Comparison of ENCODE assay signal across 19 cellular contexts in the genomic region with DNA sequence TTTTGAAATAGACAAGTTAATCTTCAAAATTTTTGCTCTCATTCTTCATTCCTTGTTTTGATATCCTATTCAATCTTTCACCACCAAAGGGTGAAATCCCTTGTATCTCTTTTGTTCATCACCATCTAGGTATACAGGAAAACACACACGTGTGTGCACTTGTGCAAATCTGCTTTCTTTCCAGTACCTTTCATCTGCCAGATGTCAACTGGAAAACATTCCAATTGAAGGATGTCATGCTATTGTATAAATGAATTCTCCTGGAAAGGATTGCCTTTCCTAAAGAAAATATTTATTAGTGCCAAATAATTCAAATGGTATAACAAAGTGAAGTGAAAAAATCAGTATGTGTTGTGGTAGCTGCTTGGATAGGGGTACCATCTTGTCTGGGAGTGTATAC.
"Had no signal": no experiment of that assay in that cellular context is flagged by ENCODE, and none has a peak within 500 bp of the region (broad histone marks: within the 10 kb centered on the region; RNA-seq: fewer than 3 reads in every experiment).

No MANE protein-coding gene starts in this region.

- H3K27me3 Mint-ChIP-seq: central memory CD8-positive, alpha-beta T cell had no signal

- H3K4me3 ChIP-seq: coronary artery, heart right ventricle, upper lobe of right lung had no signal

- H3K27me3 ChIP-seq: heart right ventricle, upper lobe of right lung had no signal

- H3K27ac ChIP-seq: coronary artery, heart right ventricle, upper lobe of right lung, VCaP had no signal

- H3K9me3 ChIP-seq: upper lobe of right lung had no signal

- H3K4me3 Mint-ChIP-seq: brain; central memory CD8-positive, alpha-beta T cell; nephron progenitor cell; T-helper 17 cell had no signal

- H3K27ac Mint-ChIP-seq: activated naive CD4-positive, alpha-beta T cell treated with anti-CD3 and anti-CD28 coated beads, Interleukin-2, amount 50 U/mL, for 72 hours; brain; nephron progenitor cell; T-helper 17 cell had no signal

- H3K4me1 ChIP-seq: heart right ventricle, upper lobe of right lung had no signal

- H3K36me3 ChIP-seq: heart right ventricle, upper lobe of right lung had no signal

- H3K9me3 Mint-ChIP-seq: central memory CD8-positive, alpha-beta T cell had no signal

- H3K4me1 Mint-ChIP-seq: central memory CD8-positive, alpha-beta T cell; nephron progenitor cell; T-helper 17 cell had no signal

- DNase-seq: activated CD4-positive, alpha-beta T cell treated with anti-CD3 and anti-CD28 coated beads for 1 hour; activated CD4-positive, alpha-beta T cell treated with anti-CD3 and anti-CD28 coated beads, Interleukin-2, amount 50 U/mL, for 4 hours; activated gamma-delta T cell; amniotic stem cell; effector CD4-positive, alpha-beta T cell; heart right ventricle; left ventricle myocardium superior; nephron progenitor cell; nucleus accumbens; retina; stimulated activated CD8-positive, alpha-beta memory T cell treated with anti-CD3 and anti-CD28 coated beads, Interleukin-4, amount 100 ng/mL, for 48 hours; stimulated activated naive CD4-positive, alpha-beta T cell; T-helper 17 cell; upper lobe of right lung had no signal
